Comparison of ENCODE assay signal across 16 cellular contexts in the genomic region with DNA sequence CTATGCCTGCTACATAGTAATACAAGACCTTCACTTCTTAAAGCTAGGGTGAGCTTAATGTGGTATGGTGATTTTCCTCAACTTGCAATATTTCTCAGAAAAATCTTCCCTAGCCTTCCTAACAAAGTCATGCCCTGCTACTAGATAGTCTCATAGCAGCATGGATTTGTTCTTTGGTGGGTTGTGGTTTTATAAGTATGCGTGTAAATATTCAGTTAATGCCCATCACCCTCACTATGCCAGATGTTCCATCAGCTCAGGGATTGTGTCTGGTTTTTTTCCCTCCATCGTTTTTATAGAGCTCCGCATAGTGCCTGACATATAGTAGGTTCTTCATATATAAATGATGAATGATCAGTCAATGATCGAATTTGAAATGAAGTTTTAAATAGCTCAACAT.
DNase-seq lines count a peak whose midpoint lies in the region; TF ChIP-seq lines count a peak whose summit lies in the region.
"Had no signal": no experiment of that assay in that cellular context is flagged by ENCODE, and none has a peak within 500 bp of the region (broad histone marks: within the 10 kb centered on the region; RNA-seq: fewer than 3 reads in every experiment).

No MANE protein-coding gene starts in this region.

- H3K27me3 ChIP-seq in SJCRH30, result no peaks in the 10 kb centered on the region
- H3K27me3 ChIP-seq in smooth muscle cell (ENCODE audit: low read depth), result no peaks in the 10 kb centered on the region

- no peaks in the 10 kb centered on the region for H4K20me1 ChIP-seq in smooth muscle cell (ENCODE audit: low read depth)

- H3K36me3 ChIP-seq in SJCRH30, result no peaks in the 10 kb centered on the region
- H3K36me3 ChIP-seq in smooth muscle cell (ENCODE audit: low read depth), result no peaks in the 10 kb centered on the region

- H3K27ac ChIP-seq in SJCRH30 (peak overlapping the region; percentile 18), smooth muscle cell (ENCODE audit: low read depth) (no peak overlapping the region)

- no peak overlapping the region for H2AFZ ChIP-seq in smooth muscle cell (ENCODE audit: low read depth)
- H2AFZ ChIP-seq: GM23338 had no signal

- no peak overlapping the region for H3K9ac ChIP-seq in smooth muscle cell (ENCODE audit: low read depth)

- DNase-seq in NCI-H82 (lab: John Stamatoyannopoulos, UW) (peak; percentile 16), NCI-H82 treated with DMSO at 0.1 percent for 48 hours (lab: John Stamatoyannopoulos, UW; ENCODE audit: unreplicated experiment) (no peak), SJCRH30 (peak; percentile 27 to 64), myocyte (ENCODE audit: low read depth) (peak; percentile 26), smooth muscle cell (lab: John Stamatoyannopoulos, UW; ENCODE audit: unreplicated experiment) (no peak), NCI-H1930 (lab: John Stamatoyannopoulos, UW) (no peak)
- DNase-seq: C1 segment of cervical spinal cord; Calu3; CD4-positive, alpha-beta memory T cell; COR-L47; DMS79; EL; GDM1; H9 had no signal

- H3K4me1 ChIP-seq in SJCRH30, result peaks cover 22% of the 10 kb centered on the region
- H3K4me1 ChIP-seq in smooth muscle cell (ENCODE audit: low read depth), result no peaks in the 10 kb centered on the region

- H3K9me3 ChIP-seq in SJCRH30 (replicated peaks) (no peaks in the 10 kb centered on the region), smooth muscle cell (replicated peaks; ENCODE audit: low read depth) (no peaks in the 10 kb centered on the region)

- H3K4me3 ChIP-seq in SJCRH30 (no peak overlapping the region), smooth muscle cell (no peak overlapping the region)
- H3K4me3 ChIP-seq: GM12878, GM23338 had no signal

- H3K4me2 ChIP-seq in smooth muscle cell, result no peak overlapping the region
- H3K4me2 ChIP-seq: GM23338 had no signal

- no peaks in the 10 kb centered on the region for H3F3A ChIP-seq in smooth muscle cell (ENCODE audit: low read depth)

- H3K79me2 ChIP-seq in smooth muscle cell (ENCODE audit: low read depth), result no peaks in the 10 kb centered on the region

- no peak for TF ChIP-seq CTCF in smooth muscle cell (IDR thresholded peaks at IDR 0.05; ENCODE audit: borderline replicate concordance, insufficient read depth, poor library complexity, severe bottlenecking)

- WGBS in smooth muscle cell (ENCODE audit: low lambda C conversion rate), result 50% methylated on average over 4 of the region's 4 CpGs

Comparison
In these comparisons a context has a peak if more than half of its experiments do, and no peak if none do; other contexts are left out.
1. DNase-seq: peak in NCI-H82 (single experiment), SJCRH30 (2 of 2) and myocyte (single experiment); none in NCI-H82 treated with DMSO at 0.1 percent for 48 hours (single experiment), smooth muscle cell (single experiment) and NCI-H1930 (0 of 2).